Comparison of ENCODE assay signal across 8 cellular contexts in genomic region chr7:152435384-152436278, GRCh38. TPM values are rescaled to one million over a fixed set of nuclear protein-coding genes. Genes with fewer than 3 reads are reported as not detected.
A peak's percentile ranks its signal among the peaks of the same experiment; 100 is the strongest.
DNase-seq lines count a peak whose midpoint lies in the region; ATAC-seq and TF ChIP-seq lines count a peak whose summit lies in the region.

Gene KMT2C, minus strand, starts transcription at chr7:152436003. Its CDS starts 217 bp downstream, at chr7:152435786.

- H3K36me3 ChIP-seq in OCI-LY3 (replicated peaks; ENCODE audit: low read depth, low read length) (no peaks in the 10 kb centered on the region), subcutaneous abdominal adipose tissue (ENCODE audit: control insufficient read depth in 5 of 5, insufficient read depth in 5 of 5, low read length in 5 of 5) (no peaks in the 10 kb centered on the region)

- H3K27me3 Mint-ChIP-seq in activated T-helper 17 cell treated with anti-CD3 and anti-CD28 coated beads, Interleukin-2, amount 50 U/mL, for 72 hours: no peaks in the 10 kb centered on the region
- no peaks in the 10 kb centered on the region for H3K27me3 Mint-ChIP-seq in nephron (ENCODE audit: low read depth)

- H3K36me3 Mint-ChIP-seq in activated T-helper 17 cell treated with anti-CD3 and anti-CD28 coated beads, Interleukin-2, amount 50 U/mL, for 72 hours (ENCODE audit: low read depth): peaks cover 18% of the 10 kb centered on the region
- H3K36me3 Mint-ChIP-seq in nephron (ENCODE audit: low read depth): no peaks in the 10 kb centered on the region

- peak within 1 kb of the TSS; percentile 95 for H3K9ac ChIP-seq in OCI-LY3 (ENCODE audit: low read length)
- H3K9ac ChIP-seq in subcutaneous abdominal adipose tissue (ENCODE audit: low read length in 5 of 5): peak within 1 kb of the TSS; percentile 59 to 84 (median 79)

- H3K4me1 Mint-ChIP-seq in activated T-helper 17 cell treated with anti-CD3 and anti-CD28 coated beads, Interleukin-2, amount 50 U/mL, for 72 hours: peaks cover 3% of the 10 kb centered on the region
- peaks cover 41% of the 10 kb centered on the region for H3K4me1 Mint-ChIP-seq in nephron

- peak within 1 kb of the TSS; percentile 81 for H3K4me2 ChIP-seq in OCI-LY3 (ENCODE audit: low read length)

- H3K27ac Mint-ChIP-seq in activated T-helper 17 cell treated with anti-CD3 and anti-CD28 coated beads, Interleukin-2, amount 50 U/mL, for 72 hours: peak within 1 kb of the TSS; percentile 94
- peak within 1 kb of the TSS; percentile 96 to 99 (median 97) for H3K27ac Mint-ChIP-seq in nephron

- peak within 1 kb of the TSS; percentile 79 for H3K4me3 Mint-ChIP-seq in activated T-helper 17 cell treated with anti-CD3 and anti-CD28 coated beads, Interleukin-2, amount 50 U/mL, for 72 hours
- H3K4me3 Mint-ChIP-seq in nephron: peak within 1 kb of the TSS; percentile 96 to 98 (median 97)

- H3K27me3 ChIP-seq in OCI-LY3 (ENCODE audit: low read depth, low read length) (no peaks in the 10 kb centered on the region), subcutaneous abdominal adipose tissue (ENCODE audit: control insufficient read depth in 5 of 5, insufficient read depth in 4 of 5, low read length in 5 of 5) (no peaks in the 10 kb centered on the region)

- H3K27ac ChIP-seq in OCI-LY3 (ENCODE audit: low read length) (peak within 1 kb of the TSS; percentile 84), subcutaneous abdominal adipose tissue (ENCODE audit: low read depth, low read length) (peak within 1 kb of the TSS; percentile 79)

- DNase-seq in GM12864 (ENCODE audit: low read depth) (no peak), fibroblast of pulmonary artery (ENCODE audit: low read depth) (peak; percentile 43)

- H3K79me2 ChIP-seq in OCI-LY3 (ENCODE audit: low read length): peaks cover 52% of the 10 kb centered on the region

- H3K9me3 Mint-ChIP-seq in activated T-helper 17 cell treated with anti-CD3 and anti-CD28 coated beads, Interleukin-2, amount 50 U/mL, for 72 hours: no peaks in the 10 kb centered on the region
- H3K9me3 Mint-ChIP-seq in nephron: no peaks in the 10 kb centered on the region

- no peaks in the 10 kb centered on the region for H3K9me3 ChIP-seq in OCI-LY3 (ENCODE audit: insufficient read depth, low read length)
- no peaks in the 10 kb centered on the region for H3K9me3 ChIP-seq in subcutaneous abdominal adipose tissue (ENCODE audit: control insufficient read depth in 5 of 5, low read length in 5 of 5)

- peaks cover 29% of the 10 kb centered on the region for H3K4me1 ChIP-seq in OCI-LY3 (ENCODE audit: low read length)
- peaks cover 0 to 16% (median 11%) of the 10 kb centered on the region in 5 donors for H3K4me1 ChIP-seq in subcutaneous abdominal adipose tissue (ENCODE audit: control insufficient read depth in 5 of 5, insufficient read depth in 5 of 5, low read length in 5 of 5)

- peak within 1 kb of the TSS; percentile 79 for H2AFZ ChIP-seq in OCI-LY3 (ENCODE audit: low read depth, low read length)

- peak within 1 kb of the TSS; percentile 75 for H3K4me3 ChIP-seq in GM12864 (ENCODE audit: low read depth, low read length)
- peak within 1 kb of the TSS; percentile 98 for H3K4me3 ChIP-seq in OCI-LY3 (ENCODE audit: low read length)
- H3K4me3 ChIP-seq in fibroblast of pulmonary artery (replicated peaks; ENCODE audit: low read depth, low read length): peak within 1 kb of the TSS; percentile 70
- H3K4me3 ChIP-seq in subcutaneous abdominal adipose tissue (ENCODE audit: low read depth in 1 of 5, low read length in 5 of 5): peak within 1 kb of the TSS; percentile 67 to 88 (median 76)

- TF ChIP-seq CTCF in GM12864 (IDR thresholded peaks at IDR 0.05; ENCODE audit: low read depth, low read length, missing control alignments) (no peak), OCI-LY3 (IDR thresholded peaks at IDR 0.05; ENCODE audit: low read depth, low read length) (no peak), fibroblast of pulmonary artery (IDR thresholded peaks at IDR 0.05; ENCODE audit: low read length, missing control alignments) (no peak), nephron (IDR thresholded peaks at IDR 0.05; ENCODE audit: unreplicated experiment in 3 of 3) (no peak)

- ATAC-seq in HG02759 (IDR thresholded peaks at IDR 0.05; ENCODE audit: unreplicated experiment): peak; percentile 26
- peak; percentile 20 for ATAC-seq in activated T-helper 17 cell treated with anti-CD3 and anti-CD28 coated beads, Interleukin-2, amount 50 U/mL, for 72 hours (replicated peaks)
- ATAC-seq in GM18873 (IDR thresholded peaks at IDR 0.05; ENCODE audit: low FRiP score, unreplicated experiment): no peak

- H4K20me1 ChIP-seq in OCI-LY3 (ENCODE audit: insufficient read depth, low read length): peaks cover 30% of the 10 kb centered on the region

RNA-seq across cellular contexts. Expression of gene KMT2C, which starts in this region (rescaled TPM):
- total RNA-seq in activated T-helper 17 cell treated with anti-CD3 and anti-CD28 coated beads, Interleukin-2, amount 50 U/mL, for 72 hours: 100 to 1,000 TPM in 1 of 2 donors, 10 to 100 TPM in 1; 52.1 to 106 TPM
